ENCODE assay signal across 22 cellular contexts in the genomic region with DNA sequence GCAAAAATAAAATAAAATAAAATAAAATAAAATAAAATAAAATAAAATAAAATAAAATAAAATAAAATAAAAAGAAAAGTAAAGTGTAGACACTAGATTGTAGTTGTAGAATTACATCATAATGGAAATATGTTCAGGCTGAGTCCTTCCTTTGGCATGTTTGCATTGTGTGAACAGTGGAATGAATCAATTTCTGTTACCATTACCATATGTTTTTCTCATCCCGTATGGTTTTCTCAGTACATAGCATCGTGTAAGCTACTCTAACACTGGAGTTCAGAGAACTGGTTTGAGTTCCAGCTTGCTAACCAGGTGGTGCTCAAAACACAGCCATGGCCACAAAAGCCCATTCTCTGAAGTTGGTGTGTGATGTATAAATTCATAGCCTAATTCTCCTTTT. TPM values are rescaled to one million over a fixed set of nuclear protein-coding genes. Genes with fewer than 3 reads are reported as not detected.
DNase-seq lines count a peak whose midpoint lies in the region; FAIRE-seq and TF ChIP-seq lines count a peak whose summit lies in the region.
"Had no signal": no experiment of that assay in that cellular context is flagged by ENCODE, and none has a peak within 500 bp of the region (broad histone marks: within the 10 kb centered on the region; RNA-seq: fewer than 3 reads in every experiment).

No MANE protein-coding gene starts in this region.

- H3K27ac Mint-ChIP-seq in HFFc6 = peak overlapping the region; percentile 49
- H3K27ac Mint-ChIP-seq: activated CD8-positive, alpha-beta T cell treated with anti-CD3 and anti-CD28 coated beads for 36 hours; activated naive CD4-positive, alpha-beta T cell treated with anti-CD3 and anti-CD28 coated beads, Interleukin-2, amount 10 ng/mL, durations not matched to agents 7 days and 5 days had no signal

- no peak for FAIRE-seq in bronchial epithelial cell (lab: Jason Lieb, UNC)
- FAIRE-seq: endothelial cell of umbilical vein had no signal

- no peaks in the 10 kb centered on the region for H3K27me3 Mint-ChIP-seq in HFFc6 (ENCODE audit: insufficient read depth)
- H3K27me3 Mint-ChIP-seq: activated CD8-positive, alpha-beta T cell treated with anti-CD3 and anti-CD28 coated beads for 36 hours; activated naive CD4-positive, alpha-beta T cell treated with anti-CD3 and anti-CD28 coated beads, Interleukin-2, amount 10 ng/mL, durations not matched to agents 7 days and 5 days had no signal

- no peak for TF ChIP-seq CTCF in HFFc6 (IDR thresholded peaks at IDR 0.05)
- no peak for TF ChIP-seq CTCF in bronchial epithelial cell (IDR thresholded peaks at IDR 0.05; ENCODE audit: insufficient read depth, low read length, severe bottlenecking)

- H3K36me3 Mint-ChIP-seq in HFFc6 (ENCODE audit: low read depth) = no peaks in the 10 kb centered on the region
- H3K36me3 Mint-ChIP-seq: activated naive CD4-positive, alpha-beta T cell treated with anti-CD3 and anti-CD28 coated beads, Interleukin-2, amount 10 ng/mL, durations not matched to agents 7 days and 5 days had no signal

- H3K36me3 ChIP-seq in bronchial epithelial cell (ENCODE audit: control insufficient read depth, insufficient read depth, low read length) = no peaks in the 10 kb centered on the region
- H3K36me3 ChIP-seq: neutrophil, thoracic aorta had no signal

- H3K4me1 Mint-ChIP-seq in HFFc6 (ENCODE audit: low read depth) = peaks cover 13% of the 10 kb centered on the region
- H3K4me1 Mint-ChIP-seq: activated naive CD4-positive, alpha-beta T cell treated with anti-CD3 and anti-CD28 coated beads, Interleukin-2, amount 10 ng/mL, durations not matched to agents 7 days and 5 days had no signal

- no peaks in the 10 kb centered on the region for H3K9me3 Mint-ChIP-seq in HFFc6
- H3K9me3 Mint-ChIP-seq: activated CD8-positive, alpha-beta T cell treated with anti-CD3 and anti-CD28 coated beads for 36 hours; activated naive CD4-positive, alpha-beta T cell treated with anti-CD3 and anti-CD28 coated beads, Interleukin-2, amount 10 ng/mL, durations not matched to agents 7 days and 5 days; activated T-cell treated with anti-CD3 and anti-CD28 coated beads, Interleukin-2, amount 50 U/mL, for 4 hours had no signal

- peak; percentile 52 for DNase-seq in AG08395 (ENCODE audit: low spot score)
- DNase-seq in HFFc6 = peak; percentile 37
- peak; percentile 74 for DNase-seq in bronchial epithelial cell (ENCODE audit: low read depth)
- peak; percentile 12 for DNase-seq in glomerular visceral epithelial cell (ENCODE audit: extremely low spot score)
- no peak for DNase-seq in stimulated activated naive CD4-positive, alpha-beta T cell treated with Interleukin-2 at 50 U/mL for 16 hours (lab: John Stamatoyannopoulos, UW)
- no peak for DNase-seq in activated CD8-positive, alpha-beta memory T cell treated with anti-CD3 and anti-CD28 coated beads, Interleukin-2, amount 50 U/mL, for 4 hours
- no peak for DNase-seq in NCI-H524 treated with DMSO at 0.1 percent for 48 hours (lab: John Stamatoyannopoulos, UW)
- no peak for DNase-seq in iPS-NIHi7 (ENCODE audit: extremely low spot score)
- DNase-seq: activated CD8-positive, alpha-beta T cell treated with anti-CD3 and anti-CD28 coated beads for 36 hours; activated naive CD4-positive, alpha-beta T cell treated with anti-CD3 and anti-CD28 coated beads, Interleukin-2, amount 10 ng/mL, durations not matched to agents 7 days and 5 days; activated T-cell treated with anti-CD3 and anti-CD28 coated beads, Interleukin-2, amount 50 U/mL, for 4 hours; cortex of kidney; DND-41; NCI-H1694 treated with DMSO at 0.1 percent for 48 hours; NCI-H82; OCI-M1; retina; T-helper 9 cell had no signal

- H3K4me3 Mint-ChIP-seq in HFFc6 = no peak overlapping the region
- H3K4me3 Mint-ChIP-seq: activated CD8-positive, alpha-beta T cell treated with anti-CD3 and anti-CD28 coated beads for 36 hours; activated naive CD4-positive, alpha-beta T cell treated with anti-CD3 and anti-CD28 coated beads, Interleukin-2, amount 10 ng/mL, durations not matched to agents 7 days and 5 days; activated T-cell treated with anti-CD3 and anti-CD28 coated beads, Interleukin-2, amount 50 U/mL, for 4 hours had no signal

- no peaks in the 10 kb centered on the region for H3K27me3 ChIP-seq in bronchial epithelial cell (ENCODE audit: control insufficient read depth, insufficient read depth, low read length)
- H3K27me3 ChIP-seq: neutrophil had no signal

- no peak overlapping the region for H3K4me3 ChIP-seq in bronchial epithelial cell (ENCODE audit: low read depth, low read length)
- H3K4me3 ChIP-seq: SK-N-MC, thoracic aorta had no signal

RNA-seq across cellular contexts. Expression of gene USP11, which starts 45.9 kb away (rescaled TPM):
- 10 to 100 TPM; 55.2 to 68.7 (median 62.8) TPM for total RNA-seq in HFFc6 (2021; fragmentation: NEBNext Ultra II Directional; extraction: Animal tissue kit (Norgen Biotek cat#: 25700))
- 6.1 and 7.3 TPM in 2 replicates for total RNA-seq in bronchial epithelial cell

Comparison
In these comparisons a context has a peak if more than half of its experiments do, and no peak if none do; other contexts are left out.
1. DNase-seq: peak in AG08395 (single experiment), HFFc6 (single experiment), bronchial epithelial cell (single experiment) and glomerular visceral epithelial cell (single experiment); none in stimulated activated naive CD4-positive, alpha-beta T cell treated with Interleukin-2 at 50 U/mL for 16 hours (single experiment), activated CD8-positive, alpha-beta memory T cell treated with anti-CD3 and anti-CD28 coated beads, Interleukin-2, amount 50 U/mL, for 4 hours (single experiment), NCI-H524 treated with DMSO at 0.1 percent for 48 hours (single experiment) and iPS-NIHi7 (single experiment).